1 cellular context compared by ENCODE assay signal in genomic region chr1:15408890-15409399, GRCh38.
TF ChIP-seq lines count a peak whose summit lies in the region.

No MANE protein-coding gene starts in this region.

TF ChIP-seq in K562, 482 proteins besides CTCF, POLR2A, EP300 and RAD21 (continues in another document):
- TF ChIP-seq C11orf30 (IDR thresholded peaks at IDR 0.05; ENCODE audit: low read depth) (peak; percentile 32; the same call in 1 of the 2 replicates), SRSF9 (IDR thresholded peaks at IDR 0.05; ENCODE audit: borderline replicate concordance, low read depth, low read length) (no peak), ZBTB40 (IDR thresholded peaks at IDR 0.05) (0 out of 2 replicates have a peak, but pooled peaks have one; percentile 34), ZBTB40 (CRISPR knock-in tag; IDR thresholded peaks at IDR 0.05) (no peak), SP1 (CRISPR knock-in tag; IDR thresholded peaks at IDR 0.05) (peak; percentile 72; the same call in 1 of the 2 replicates), ZNF57 (CRISPR knock-in tag; IDR thresholded peaks at IDR 0.05) (no peak), SMARCE1 (IDR thresholded peaks at IDR 0.05) (0 out of 2 replicates have a peak, but pooled peaks have one; percentile 12), ATF6 (CRISPR knock-in tag; IDR thresholded peaks at IDR 0.05) (peak; percentile 10; the same call in 1 of the 2 replicates), ZNF316 (IDR thresholded peaks at IDR 0.05) (peak; percentile 47; the same call in 1 of the 2 replicates), MAFG (tag; conservative IDR thresholded peaks at IDR 0.05) (peak; percentile 52; the same call in 1 of the 2 replicates), NFE2 (IDR thresholded peaks at IDR 0.05; ENCODE audit: low read depth) (peak; percentile 52), OTX1 (CRISPR knock-in tag; IDR thresholded peaks at IDR 0.05) (peak; percentile 60; the same call in 1 of the 2 replicates), NR4A1 (CRISPR knock-in tag; IDR thresholded peaks at IDR 0.05) (0 out of 2 replicates have a peak, but pooled peaks have one; percentile 53), NR4A1 (tag; IDR thresholded peaks at IDR 0.05) (no peak), CTBP1 (IDR thresholded peaks at IDR 0.05; ENCODE audit: borderline replicate concordance) (peak; percentile 14; the same call in 1 of the 2 replicates), AFF4 (CRISPR knock-in tag; IDR thresholded peaks at IDR 0.05) (0 out of 2 replicates have a peak, but pooled peaks have one; percentile 38), ZFX (CRISPR knock-in tag; IDR thresholded peaks at IDR 0.05) (peak; percentile 35; the same call in 1 of the 2 replicates), ZNF699 (CRISPR knock-in tag; IDR thresholded peaks at IDR 0.05; ENCODE audit: insufficient replicate concordance) (no peak)
- TF ChIP-seq, protein P1, sequence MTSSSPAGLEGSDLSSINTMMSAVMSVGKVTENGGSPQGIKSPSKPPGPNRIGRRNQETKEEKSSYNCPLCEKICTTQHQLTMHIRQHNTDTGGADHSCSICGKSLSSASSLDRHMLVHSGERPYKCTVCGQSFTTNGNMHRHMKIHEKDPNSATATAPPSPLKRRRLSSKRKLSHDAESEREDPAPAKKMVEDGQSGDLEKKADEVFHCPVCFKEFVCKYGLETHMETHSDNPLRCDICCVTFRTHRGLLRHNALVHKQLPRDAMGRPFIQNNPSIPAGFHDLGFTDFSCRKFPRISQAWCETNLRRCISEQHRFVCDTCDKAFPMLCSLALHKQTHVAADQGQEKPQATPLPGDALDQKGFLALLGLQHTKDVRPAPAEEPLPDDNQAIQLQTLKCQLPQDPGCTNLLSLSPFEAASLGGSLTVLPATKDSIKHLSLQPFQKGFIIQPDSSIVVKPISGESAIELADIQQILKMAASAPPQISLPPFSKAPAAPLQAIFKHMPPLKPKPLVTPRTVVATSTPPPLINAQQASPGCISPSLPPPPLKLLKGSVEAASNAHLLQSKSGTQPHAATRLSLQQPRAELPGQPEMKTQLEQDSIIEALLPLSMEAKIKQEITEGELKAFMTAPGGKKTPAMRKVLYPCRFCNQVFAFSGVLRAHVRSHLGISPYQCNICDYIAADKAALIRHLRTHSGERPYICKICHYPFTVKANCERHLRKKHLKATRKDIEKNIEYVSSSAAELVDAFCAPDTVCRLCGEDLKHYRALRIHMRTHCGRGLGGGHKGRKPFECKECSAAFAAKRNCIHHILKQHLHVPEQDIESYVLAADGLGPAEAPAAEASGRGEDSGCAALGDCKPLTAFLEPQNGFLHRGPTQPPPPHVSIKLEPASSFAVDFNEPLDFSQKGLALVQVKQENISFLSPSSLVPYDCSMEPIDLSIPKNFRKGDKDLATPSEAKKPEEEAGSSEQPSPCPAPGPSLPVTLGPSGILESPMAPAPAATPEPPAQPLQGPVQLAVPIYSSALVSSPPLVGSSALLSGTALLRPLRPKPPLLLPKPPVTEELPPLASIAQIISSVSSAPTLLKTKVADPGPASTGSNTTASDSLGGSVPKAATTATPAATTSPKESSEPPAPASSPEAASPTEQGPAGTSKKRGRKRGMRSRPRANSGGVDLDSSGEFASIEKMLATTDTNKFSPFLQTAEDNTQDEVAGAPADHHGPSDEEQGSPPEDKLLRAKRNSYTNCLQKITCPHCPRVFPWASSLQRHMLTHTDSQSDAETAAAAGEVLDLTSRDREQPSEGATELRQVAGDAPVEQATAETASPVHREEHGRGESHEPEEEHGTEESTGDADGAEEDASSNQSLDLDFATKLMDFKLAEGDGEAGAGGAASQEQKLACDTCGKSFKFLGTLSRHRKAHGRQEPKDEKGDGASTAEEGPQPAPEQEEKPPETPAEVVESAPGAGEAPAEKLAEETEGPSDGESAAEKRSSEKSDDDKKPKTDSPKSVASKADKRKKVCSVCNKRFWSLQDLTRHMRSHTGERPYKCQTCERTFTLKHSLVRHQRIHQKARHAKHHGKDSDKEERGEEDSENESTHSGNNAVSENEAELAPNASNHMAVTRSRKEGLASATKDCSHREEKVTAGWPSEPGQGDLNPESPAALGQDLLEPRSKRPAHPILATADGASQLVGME (CRISPR knock-in tag; IDR thresholded peaks at IDR 0.05) = peak; percentile 75
- TF ChIP-seq, protein P2, sequence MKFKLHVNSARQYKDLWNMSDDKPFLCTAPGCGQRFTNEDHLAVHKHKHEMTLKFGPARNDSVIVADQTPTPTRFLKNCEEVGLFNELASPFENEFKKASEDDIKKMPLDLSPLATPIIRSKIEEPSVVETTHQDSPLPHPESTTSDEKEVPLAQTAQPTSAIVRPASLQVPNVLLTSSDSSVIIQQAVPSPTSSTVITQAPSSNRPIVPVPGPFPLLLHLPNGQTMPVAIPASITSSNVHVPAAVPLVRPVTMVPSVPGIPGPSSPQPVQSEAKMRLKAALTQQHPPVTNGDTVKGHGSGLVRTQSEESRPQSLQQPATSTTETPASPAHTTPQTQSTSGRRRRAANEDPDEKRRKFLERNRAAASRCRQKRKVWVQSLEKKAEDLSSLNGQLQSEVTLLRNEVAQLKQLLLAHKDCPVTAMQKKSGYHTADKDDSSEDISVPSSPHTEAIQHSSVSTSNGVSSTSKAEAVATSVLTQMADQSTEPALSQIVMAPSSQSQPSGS (CRISPR knock-in tag; IDR thresholded peaks at IDR 0.05) = no peak
- TF ChIP-seq, protein P3, sequence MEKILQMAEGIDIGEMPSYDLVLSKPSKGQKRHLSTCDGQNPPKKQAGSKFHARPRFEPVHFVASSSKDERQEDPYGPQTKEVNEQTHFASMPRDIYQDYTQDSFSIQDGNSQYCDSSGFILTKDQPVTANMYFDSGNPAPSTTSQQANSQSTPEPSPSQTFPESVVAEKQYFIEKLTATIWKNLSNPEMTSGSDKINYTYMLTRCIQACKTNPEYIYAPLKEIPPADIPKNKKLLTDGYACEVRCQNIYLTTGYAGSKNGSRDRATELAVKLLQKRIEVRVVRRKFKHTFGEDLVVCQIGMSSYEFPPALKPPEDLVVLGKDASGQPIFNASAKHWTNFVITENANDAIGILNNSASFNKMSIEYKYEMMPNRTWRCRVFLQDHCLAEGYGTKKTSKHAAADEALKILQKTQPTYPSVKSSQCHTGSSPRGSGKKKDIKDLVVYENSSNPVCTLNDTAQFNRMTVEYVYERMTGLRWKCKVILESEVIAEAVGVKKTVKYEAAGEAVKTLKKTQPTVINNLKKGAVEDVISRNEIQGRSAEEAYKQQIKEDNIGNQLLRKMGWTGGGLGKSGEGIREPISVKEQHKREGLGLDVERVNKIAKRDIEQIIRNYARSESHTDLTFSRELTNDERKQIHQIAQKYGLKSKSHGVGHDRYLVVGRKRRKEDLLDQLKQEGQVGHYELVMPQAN (IDR thresholded peaks at IDR 0.05; ENCODE audit: borderline replicate concordance) = 0 out of 2 replicates have a peak, but pooled peaks have one; percentile 55
- TF ChIP-seq, protein P4, sequence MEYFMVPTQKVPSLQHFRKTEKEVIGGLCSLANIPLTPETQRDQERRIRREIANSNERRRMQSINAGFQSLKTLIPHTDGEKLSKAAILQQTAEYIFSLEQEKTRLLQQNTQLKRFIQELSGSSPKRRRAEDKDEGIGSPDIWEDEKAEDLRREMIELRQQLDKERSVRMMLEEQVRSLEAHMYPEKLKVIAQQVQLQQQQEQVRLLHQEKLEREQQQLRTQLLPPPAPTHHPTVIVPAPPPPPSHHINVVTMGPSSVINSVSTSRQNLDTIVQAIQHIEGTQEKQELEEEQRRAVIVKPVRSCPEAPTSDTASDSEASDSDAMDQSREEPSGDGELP (CRISPR knock-in tag; IDR thresholded peaks at IDR 0.05; ENCODE audit: borderline replicate concordance) = 0 out of 2 replicates have a peak, but pooled peaks have one; percentile 0
